In the genomic region with DNA sequence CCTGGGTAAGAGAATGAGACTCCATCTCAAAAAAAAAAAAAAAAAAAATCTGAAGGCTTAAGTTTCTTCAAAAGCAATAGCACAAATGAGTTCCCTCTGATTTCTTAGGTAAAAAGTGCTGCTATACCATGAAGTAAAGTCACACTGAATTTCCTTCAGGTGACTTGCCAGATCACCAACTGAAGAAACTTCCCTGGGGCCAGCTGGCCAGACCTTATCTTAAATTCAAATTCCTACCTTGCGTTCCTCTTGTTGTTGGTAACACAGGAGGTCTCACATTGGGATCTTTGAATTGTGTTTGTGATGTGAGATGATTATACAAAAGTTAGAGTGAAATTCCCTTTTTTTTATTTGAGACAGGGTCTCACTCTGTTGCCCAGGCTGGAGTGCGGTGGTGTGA, we compare ENCODE assay signal across 23 cellular contexts. TPM values are rescaled to one million over a fixed set of nuclear protein-coding genes. Genes with fewer than 3 reads are reported as not detected.
"Had no signal": no experiment of that assay in that cellular context is flagged by ENCODE, and none has a peak within 500 bp of the region (broad histone marks: within the 10 kb centered on the region; RNA-seq: fewer than 3 reads in every experiment).

No MANE protein-coding gene starts in this region.

- FAIRE-seq: astrocyte, urothelium cell line had no signal

- ATAC-seq: gastroesophageal sphincter, heart left ventricle, WTC11 had no signal

- H3K27ac ChIP-seq: esophagus muscularis mucosa, gastroesophageal sphincter, heart left ventricle, right lobe of liver, thyroid gland had no signal

- H3K27me3 ChIP-seq: right lobe of liver, thyroid gland had no signal

- H3K4me3 ChIP-seq: esophagus muscularis mucosa, gastroesophageal sphincter, heart left ventricle, right lobe of liver, thyroid gland had no signal

- H3K36me3 ChIP-seq: esophagus muscularis mucosa, gastroesophageal sphincter, heart left ventricle, right lobe of liver, thyroid gland had no signal

- DNase-seq: activated CD8-positive, alpha-beta memory T cell treated with anti-CD3 and anti-CD28 coated beads, Interleukin-2, amount 50 U/mL, for 48 hours; activated T-cell treated with anti-CD3 and anti-CD28 coated beads, Interleukin-2, amount 50 U/mL, for 4 hours; heart left ventricle; islet precursor cell; left colon; naive B cell; occipital lobe; right lobe of liver; stimulated activated CD4-positive, alpha-beta T cell treated with anti-CD3 and anti-CD28 coated beads, Interleukin-4, amount 100 ng/mL, for 1 hour; substantia nigra; T1000; thyroid gland had no signal

- H3K9me3 ChIP-seq: esophagus muscularis mucosa, gastroesophageal sphincter, heart left ventricle, right lobe of liver, thyroid gland had no signal

- H3K4me1 ChIP-seq: esophagus muscularis mucosa, gastroesophageal sphincter, right lobe of liver, thyroid gland had no signal

RNA-seq across cellular contexts. Expression of gene INAVA, which starts 11.8 kb away (rescaled TPM):
- total RNA-seq: dermis microvascular lymphatic vessel endothelial cell; T-helper 1 cell treated with Interleukin-12 subunit alpha and Interleukin-12 subunit beta and Interleukin-4 antibody, amounts not matched to agents 30 ng/mL and 1 ng/mL, for 36 hours had no signal

RNA-seq across cellular contexts. Expression of gene GPR25, which starts 33.7 kb away (rescaled TPM):
- total RNA-seq: activated CD8-positive, alpha-beta memory T cell treated with anti-CD3 and anti-CD28 coated beads for 36 hours; activated naive CD8-positive, alpha-beta T cell treated with anti-CD3 and anti-CD28 coated beads for 36 hours; astrocyte; dermis microvascular lymphatic vessel endothelial cell; esophagus muscularis mucosa; gastroesophageal sphincter; heart left ventricle; lower leg skin; occipital lobe; right lobe of liver; T-helper 1 cell treated with Interleukin-12 subunit alpha and Interleukin-12 subunit beta and Interleukin-4 antibody, amounts not matched to agents 30 ng/mL and 1 ng/mL, for 36 hours; WTC11 had no signal
- polyA plus RNA-seq: heart left ventricle, neural cell had no signal
